ENCODE assay signal across 29 cellular contexts in genomic region chr6:168518348-168518745, GRCh38.
"Had no signal": no experiment of that assay in that cellular context is flagged by ENCODE, and none has a peak within 500 bp of the region (broad histone marks: within the 10 kb centered on the region; RNA-seq: fewer than 3 reads in every experiment).

No MANE protein-coding gene starts in this region.

- H3K4me3 ChIP-seq: left lung, lower lobe of right lung, pancreas, prostate gland, sigmoid colon, spleen, suprapubic skin, thoracic aorta, tibial artery, upper lobe of right lung, uterus had no signal

- H3K4me3 Mint-ChIP-seq: immature natural killer cell; natural killer cell; stimulated activated effector memory CD8-positive, alpha-beta T cell treated with anti-CD3 and anti-CD28 coated beads, Interleukin-12 subunit alpha, Interleukin-12 subunit beta, amount 100 ng/mL, for 72 hours; stimulated activated naive CD8-positive, alpha-beta T cell treated with anti-CD3 and anti-CD28 coated beads, Interleukin-15, Interleukin-2, amounts not matched to agents 100 ng/mL and 50 ng/mL, for 24 hours had no signal

- H3K4me1 Mint-ChIP-seq: immature natural killer cell; natural killer cell; stimulated activated effector memory CD8-positive, alpha-beta T cell treated with anti-CD3 and anti-CD28 coated beads, Interleukin-12 subunit alpha, Interleukin-12 subunit beta, amount 100 ng/mL, for 72 hours had no signal

- FAIRE-seq: islet of Langerhans, kidney, pancreas, small intestine had no signal

- H3K27ac Mint-ChIP-seq: immature natural killer cell; natural killer cell; stimulated activated effector memory CD8-positive, alpha-beta T cell treated with anti-CD3 and anti-CD28 coated beads, Interleukin-12 subunit alpha, Interleukin-12 subunit beta, amount 100 ng/mL, for 72 hours; stimulated activated naive CD8-positive, alpha-beta T cell treated with anti-CD3 and anti-CD28 coated beads, Interleukin-15, Interleukin-2, amounts not matched to agents 100 ng/mL and 50 ng/mL, for 24 hours had no signal

- H3K4me1 ChIP-seq: left lung, lower lobe of right lung, pancreas, prostate gland, spleen, suprapubic skin, uterus had no signal

- H3K36me3 ChIP-seq: left lung, lower lobe of right lung, pancreas, prostate gland, sigmoid colon, spleen, suprapubic skin, upper lobe of right lung, uterus had no signal

- H3K9me3 Mint-ChIP-seq: immature natural killer cell; natural killer cell; stimulated activated effector memory CD8-positive, alpha-beta T cell treated with anti-CD3 and anti-CD28 coated beads, Interleukin-12 subunit alpha, Interleukin-12 subunit beta, amount 100 ng/mL, for 72 hours had no signal

- H3K36me3 Mint-ChIP-seq: immature natural killer cell; natural killer cell; stimulated activated effector memory CD8-positive, alpha-beta T cell treated with anti-CD3 and anti-CD28 coated beads, Interleukin-12 subunit alpha, Interleukin-12 subunit beta, amount 100 ng/mL, for 72 hours had no signal

- H3K27ac ChIP-seq: left lung, lower lobe of right lung, pancreas, prostate gland, sigmoid colon, spleen, suprapubic skin, thoracic aorta, tibial artery, upper lobe of right lung, uterus had no signal

- H3K9me3 ChIP-seq: left lung, lower lobe of right lung, pancreas, prostate gland, sigmoid colon, suprapubic skin, thoracic aorta, tibial artery, upper lobe of right lung, uterus had no signal

- DNase-seq: hypothalamus; immature natural killer cell; kidney; left colon; left lung; lower lobe of right lung; mammary epithelial cell; mesenchymal stem cell; natural killer cell; nucleus accumbens; pancreas; posterior cingulate gyrus; retina; right cardiac atrium; sigmoid colon; small intestine; spleen; stimulated activated CD4-positive, alpha-beta T cell treated with anti-CD3 and anti-CD28 coated beads, Interleukin-4, amount 100 ng/mL, for 24 hours; stimulated activated naive CD4-positive, alpha-beta T cell; tibial artery; trophoblast cell; upper lobe of right lung; uterus had no signal

- ATAC-seq: left colon; left lung; pancreas; right cardiac atrium; stimulated activated effector memory CD8-positive, alpha-beta T cell treated with anti-CD3 and anti-CD28 coated beads, Interleukin-12 subunit alpha, Interleukin-12 subunit beta, amount 100 ng/mL, for 72 hours; upper lobe of right lung had no signal

- H3K27me3 ChIP-seq: pancreas, sigmoid colon, suprapubic skin, tibial artery, upper lobe of right lung, uterus had no signal
